Comparison of ENCODE assay signal across 1 cellular context in the genomic region with DNA sequence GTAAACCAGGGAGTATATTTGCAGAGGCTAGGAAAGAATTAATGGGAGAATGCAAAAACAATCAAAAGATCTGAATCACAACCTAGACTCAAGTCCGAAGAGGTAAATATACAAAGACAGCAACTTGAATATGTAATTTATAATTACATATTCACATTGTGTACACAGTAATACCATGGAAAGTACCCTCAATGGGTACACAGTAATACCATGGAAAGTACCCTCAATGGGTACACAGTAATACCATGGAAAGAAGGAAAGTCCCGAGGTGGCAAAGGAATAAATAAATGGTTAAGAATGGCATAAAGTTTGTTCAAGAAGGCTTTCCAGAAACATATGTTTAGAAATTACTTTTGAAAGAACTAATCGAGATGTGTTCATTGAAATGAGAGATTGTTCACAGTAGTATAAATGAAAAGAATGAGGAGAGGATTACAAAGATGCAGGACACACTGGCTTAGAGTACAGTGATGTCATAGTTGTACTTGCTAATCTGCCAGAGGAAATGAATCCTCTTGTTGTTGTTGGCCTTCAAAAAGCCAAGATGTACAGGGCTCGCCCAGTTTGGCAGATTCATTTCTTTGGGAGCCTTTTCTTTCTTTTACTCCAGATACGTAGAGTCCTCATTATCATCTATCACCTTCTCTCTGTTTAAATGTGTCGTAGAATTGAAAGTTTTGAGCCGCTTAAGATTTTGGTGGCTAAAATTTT.
TF ChIP-seq lines count a peak whose summit lies in the region.

No MANE protein-coding gene starts in this region.

TF ChIP-seq in WTC11, 78 proteins besides CTCF, POLR2A, EP300 and RAD21 (continued from another document):
- TF ChIP-seq, protein P1, sequence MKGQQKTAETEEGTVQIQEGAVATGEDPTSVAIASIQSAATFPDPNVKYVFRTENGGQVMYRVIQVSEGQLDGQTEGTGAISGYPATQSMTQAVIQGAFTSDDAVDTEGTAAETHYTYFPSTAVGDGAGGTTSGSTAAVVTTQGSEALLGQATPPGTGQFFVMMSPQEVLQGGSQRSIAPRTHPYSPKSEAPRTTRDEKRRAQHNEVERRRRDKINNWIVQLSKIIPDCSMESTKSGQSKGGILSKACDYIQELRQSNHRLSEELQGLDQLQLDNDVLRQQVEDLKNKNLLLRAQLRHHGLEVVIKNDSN (CRISPR knock-in tag; IDR thresholded peaks at IDR 0.05), result no peak
- TF ChIP-seq, protein P2, sequence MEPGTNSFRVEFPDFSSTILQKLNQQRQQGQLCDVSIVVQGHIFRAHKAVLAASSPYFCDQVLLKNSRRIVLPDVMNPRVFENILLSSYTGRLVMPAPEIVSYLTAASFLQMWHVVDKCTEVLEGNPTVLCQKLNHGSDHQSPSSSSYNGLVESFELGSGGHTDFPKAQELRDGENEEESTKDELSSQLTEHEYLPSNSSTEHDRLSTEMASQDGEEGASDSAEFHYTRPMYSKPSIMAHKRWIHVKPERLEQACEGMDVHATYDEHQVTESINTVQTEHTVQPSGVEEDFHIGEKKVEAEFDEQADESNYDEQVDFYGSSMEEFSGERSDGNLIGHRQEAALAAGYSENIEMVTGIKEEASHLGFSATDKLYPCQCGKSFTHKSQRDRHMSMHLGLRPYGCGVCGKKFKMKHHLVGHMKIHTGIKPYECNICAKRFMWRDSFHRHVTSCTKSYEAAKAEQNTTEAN (CRISPR knock-in tag; IDR thresholded peaks at IDR 0.05), result no peak
- TF ChIP-seq NFYB (CRISPR knock-in tag; conservative IDR thresholded peaks at IDR 0.05; ENCODE audit: low read depth) (no peak), NR2C2 (CRISPR knock-in tag; IDR thresholded peaks at IDR 0.05) (no peak), ETV6 (CRISPR knock-in tag; IDR thresholded peaks at IDR 0.05) (no peak)
